ENCODE assay signal across 28 cellular contexts in the genomic region with DNA sequence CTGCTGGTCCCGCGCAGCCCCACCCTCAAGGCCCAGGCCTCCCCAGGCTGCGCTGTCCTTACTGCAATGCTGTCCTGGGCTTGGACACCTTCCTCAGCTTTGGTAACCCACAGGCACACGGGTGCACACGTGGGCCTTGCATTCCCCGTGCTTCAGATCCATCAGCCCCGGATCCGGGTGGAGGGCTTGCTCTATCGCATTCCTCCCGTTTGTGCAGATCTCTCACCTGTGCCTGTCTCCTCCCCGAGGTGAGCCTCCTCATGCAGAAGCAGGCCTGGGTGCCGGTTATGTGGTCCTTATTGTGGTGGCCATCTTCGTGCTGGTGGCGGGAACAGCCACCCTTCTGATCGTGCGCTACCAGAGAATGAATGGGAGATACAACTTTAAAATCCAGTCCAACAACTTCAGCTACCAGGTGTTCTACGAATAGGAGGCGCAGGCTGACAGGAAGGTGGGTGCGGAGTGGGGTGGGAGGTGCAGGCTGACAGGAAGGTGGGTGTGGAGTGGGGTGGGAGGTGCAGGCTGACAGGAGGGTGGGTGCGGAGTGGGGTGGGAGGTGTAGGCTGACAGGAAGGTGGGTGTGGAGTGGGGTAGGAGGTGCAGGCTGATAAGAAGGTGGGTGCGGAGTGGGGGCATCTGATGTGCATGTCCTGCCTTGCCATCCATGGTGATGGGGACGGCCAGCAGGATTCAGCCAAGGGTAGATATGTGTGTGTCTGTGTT.
"Had no signal": no experiment of that assay in that cellular context is flagged by ENCODE, and none has a peak within 500 bp of the region (broad histone marks: within the 10 kb centered on the region; RNA-seq: fewer than 3 reads in every experiment).

No MANE protein-coding gene starts in this region.

- H3K36me3 ChIP-seq: gastroesophageal sphincter, heart left ventricle, left lung, prostate gland, right atrium auricular region, tibial artery, upper lobe of left lung had no signal

- H2AFZ ChIP-seq: hepatocyte, parathyroid adenoma had no signal

- H3K79me2 ChIP-seq: hepatocyte, parathyroid adenoma had no signal

- H3K4me1 ChIP-seq: foreskin keratinocyte, gastroesophageal sphincter, left lung, prostate gland, right atrium auricular region, testis, upper lobe of left lung had no signal

- H3K4me3 Mint-ChIP-seq: mesothelial cell of epicardium, nephron had no signal

- H3K27ac ChIP-seq: dorsolateral prefrontal cortex, epithelial cell of prostate, foreskin keratinocyte, gastroesophageal sphincter, heart left ventricle, hepatocyte, left lung, parathyroid adenoma, prostate gland, right atrium auricular region, testis, tibial artery, upper lobe of left lung had no signal

- H3K27me3 ChIP-seq: dorsolateral prefrontal cortex, heart left ventricle, hepatocyte, left lung, right atrium auricular region, testis, upper lobe of left lung had no signal

- DNase-seq: dorsolateral prefrontal cortex; effector CD4-positive, alpha-beta T cell; foreskin keratinocyte; left cardiac atrium; mesenchymal stem cell; naive B cell; stimulated activated CD4-positive, alpha-beta T cell treated with anti-CD3 and anti-CD28 coated beads, Interleukin-12 subunit alpha, Interleukin-12 subunit beta, amount 100 ng/mL, for 4 hours; stimulated activated CD4-positive, alpha-beta T cell treated with anti-CD3 and anti-CD28 coated beads, Interleukin-1b, Interleukin-23, amount 100 ng/mL, for 48 hours; stimulated activated CD4-positive, alpha-beta T cell treated with anti-CD3 and anti-CD28 coated beads, Interleukin-4, amount 100 ng/mL, for 1 hour; stimulated activated CD8-positive, alpha-beta memory T cell treated with anti-CD3 and anti-CD28 coated beads, Interleukin-4, amount 100 ng/mL, for 48 hours; substantia nigra; testis; tibial artery; upper lobe of left lung had no signal

- H3K9me3 Mint-ChIP-seq: mesothelial cell of epicardium, naive B cell, nephron had no signal

- H3K4me3 ChIP-seq: dorsolateral prefrontal cortex, gastroesophageal sphincter, heart left ventricle, hepatocyte, left lung, mucosa of descending colon, prostate gland, right atrium auricular region, smooth muscle cell, testis, tibial artery, upper lobe of left lung had no signal

- H3K4me1 Mint-ChIP-seq: mesothelial cell of epicardium, nephron had no signal

- H3K9me3 ChIP-seq: gastroesophageal sphincter, heart left ventricle, left lung, mucosa of descending colon, prostate gland, right atrium auricular region, testis, tibial artery, upper lobe of left lung had no signal

- H3K27ac Mint-ChIP-seq: mesothelial cell of epicardium, naive B cell, nephron had no signal

- ATAC-seq: esophagus mucosa, foreskin keratinocyte, gastroesophageal sphincter, heart left ventricle, left cardiac atrium, left lung, mucosa of descending colon, sciatic nerve had no signal

- H3K36me3 Mint-ChIP-seq: mesothelial cell of epicardium, naive B cell had no signal

- H3K4me2 ChIP-seq: hepatocyte, smooth muscle cell had no signal
